In genomic region chr1:2290171-2290578, GRCh38 we compare ENCODE assay signal across 8 cellular contexts.
DNase-seq lines count a peak whose midpoint lies in the region; ATAC-seq and TF ChIP-seq lines count a peak whose summit lies in the region.

No MANE protein-coding gene starts in this region.

- peak overlapping the region; percentile 86 to 95 (median 88) for H3K4me3 Mint-ChIP-seq in CD4-positive, alpha-beta memory T cell

- no TSS peak for BruUV-seq in PC-3 (replicated peaks; lab: Mats Ljungman, UMichigan)

- H4K20me1 ChIP-seq in PC-3 (ENCODE audit: low read length) = peaks cover 50% of the 10 kb centered on the region

- peaks cover 85% of the 10 kb centered on the region for H3K4me1 ChIP-seq in CD4-positive, alpha-beta memory T cell (ENCODE audit: insufficient read depth, low read length)
- peaks cover 0 to 98% of the 10 kb centered on the region in 2 donors for H3K4me1 ChIP-seq in right atrium auricular region
- H3K4me1 ChIP-seq in upper lobe of right lung = peaks cover 74% of the 10 kb centered on the region
- no peaks in the 10 kb centered on the region for H3K4me1 ChIP-seq in PC-3 (ENCODE audit: insufficient read depth, low read length)

- intact Hi-C loops in CD4-positive, alpha-beta memory T cell (cut with micrococcal nuclease) = loop anchor here (1.0 to 2.0 kb wide), 3 partner anchors 11 to 59 kb away; no protein-coding TSS in a partner anchor
- intact Hi-C loops in upper lobe of right lung (cut with DNase I) = no loop called here
- intact Hi-C loops in PC-3 (cut with micrococcal nuclease) = no loop called here

- no peaks in the 10 kb centered on the region for H3K36me3 ChIP-seq in CD4-positive, alpha-beta memory T cell (ENCODE audit: insufficient read depth, low read length)
- H3K36me3 ChIP-seq in right atrium auricular region (no peaks in the 10 kb centered on the region), upper lobe of right lung (no peaks in the 10 kb centered on the region), PC-3 (ENCODE audit: low read depth, low read length) (no peaks in the 10 kb centered on the region)

- POLR2A ChIA-PET in CD4-positive, alpha-beta memory T cell (lab: Charles Lee; ENCODE audit: partially characterized antibody) = interaction anchor here (0.7 to 5.1 kb wide), 6 partner anchors 10 to 95 kb away, joined by 4 to 71 read pairs (median 11); partner anchors contain the start of genes FAAP20 and SKI
- POLR2A ChIA-PET in PC-3 (lab: Charles Lee; ENCODE audit: unreplicated experiment) = no interaction called here

- peaks cover 0 to 2% (median 0%) of the 10 kb centered on the region in 8 donors for H3K9me3 Mint-ChIP-seq in CD4-positive, alpha-beta memory T cell

- H3K4me2 ChIP-seq in PC-3 (ENCODE audit: low read length) = no peak overlapping the region

- H3K36me3 Mint-ChIP-seq in CD4-positive, alpha-beta memory T cell = peaks cover 3 to 11% of the 10 kb centered on the region in 2 donors

- H2AFZ ChIP-seq in PC-3 (ENCODE audit: low read length) = no peak overlapping the region

- peaks cover 33 to 91% (median 71%) of the 10 kb centered on the region in 4 donors for H3K4me1 Mint-ChIP-seq in CD4-positive, alpha-beta memory T cell

- H3K27me3 ChIP-seq in CD4-positive, alpha-beta memory T cell (ENCODE audit: insufficient read depth, low read length) = no peaks in the 10 kb centered on the region
- no peaks in the 10 kb centered on the region for H3K27me3 ChIP-seq in right atrium auricular region
- no peaks in the 10 kb centered on the region for H3K27me3 ChIP-seq in upper lobe of right lung
- H3K27me3 ChIP-seq in PC-3 (ENCODE audit: low read length) = no peaks in the 10 kb centered on the region

- H3K9me2 ChIP-seq in PC-3 (replicated peaks; ENCODE audit: low read length) = no peaks in the 10 kb centered on the region

- peak overlapping the region; percentile 32 to 69 for H3K4me3 ChIP-seq in CD4-positive, alpha-beta memory T cell (ENCODE audit: low read length in 2 of 2)
- peak overlapping the region; percentile 23; the same call in 1 of the 2 replicates for H3K4me3 ChIP-seq in WI38 (ENCODE audit: low read depth, low read length)
- peak overlapping the region in 1 of 2 donors; percentile 37 for H3K4me3 ChIP-seq in right atrium auricular region
- peak overlapping the region; percentile 19 for H3K4me3 ChIP-seq in upper lobe of right lung
- no peak overlapping the region for H3K4me3 ChIP-seq in PC-3 (ENCODE audit: low read length)

- no peak overlapping the region for H3K9ac ChIP-seq in PC-3 (ENCODE audit: low read length)

- peaks cover 90% of the 10 kb centered on the region for H3K79me2 ChIP-seq in PC-3 (ENCODE audit: low read length)

- peak overlapping the region; percentile 92 to 99 (median 98) for H3K27ac Mint-ChIP-seq in CD4-positive, alpha-beta memory T cell

- DNase-seq in CD4-positive, alpha-beta memory T cell = no peak
- no peak for DNase-seq in right atrium auricular region (ENCODE audit: low spot score)
- no peak for DNase-seq in upper lobe of right lung
- DNase-seq in NCI-H1930 (lab: John Stamatoyannopoulos, UW) = no peak
- DNase-seq in NCI-H2029 treated with DMSO at 0.1 percent for 48 hours (lab: John Stamatoyannopoulos, UW) = no peak
- DNase-seq in PC-3 = no peak

- H3F3A ChIP-seq in PC-3 (ENCODE audit: low read length, unreplicated experiment) = no peaks in the 10 kb centered on the region

- ATAC-seq in GM21723 (IDR thresholded peaks at IDR 0.05; ENCODE audit: unreplicated experiment) = peak; percentile 34
- ATAC-seq in upper lobe of right lung = peak; percentile 55
- ATAC-seq in PC-3 = no peak

- no peaks in the 10 kb centered on the region for H3K9me3 ChIP-seq in CD4-positive, alpha-beta memory T cell (ENCODE audit: control insufficient read depth in 1 of 2, low read length in 2 of 2)
- H3K9me3 ChIP-seq in right atrium auricular region (no peaks in the 10 kb centered on the region), upper lobe of right lung (no peaks in the 10 kb centered on the region), PC-3 (ENCODE audit: low read length) (no peaks in the 10 kb centered on the region)

- CTCF ChIA-PET in CD4-positive, alpha-beta memory T cell (lab: Charles Lee; ENCODE audit: partially characterized antibody) = interaction anchor here (1.1 kb wide), 1 partner anchor 56 kb away, joined by 4 read pairs; no protein-coding TSS in a partner anchor
- CTCF ChIA-PET in PC-3 (lab: Charles Lee) = no interaction called here

- H3K27ac ChIP-seq in CD4-positive, alpha-beta memory T cell (ENCODE audit: low read depth, low read length) = peak overlapping the region; percentile 73
- H3K27ac ChIP-seq in right atrium auricular region = peak overlapping the region; percentile 69 to 75
- peak overlapping the region; percentile 79 for H3K27ac ChIP-seq in upper lobe of right lung
- no peak overlapping the region for H3K27ac ChIP-seq in PC-3 (ENCODE audit: low read length)

- H3K27me3 Mint-ChIP-seq in CD4-positive, alpha-beta memory T cell = no peaks in the 10 kb centered on the region

- no peak for TF ChIP-seq CTCF in WI38 (IDR thresholded peaks at IDR 0.05; ENCODE audit: low read depth, low read length)
- TF ChIP-seq CTCF in right atrium auricular region (IDR thresholded peaks at IDR 0.05) = no peak
- no peak for TF ChIP-seq CTCF in upper lobe of right lung (IDR thresholded peaks at IDR 0.05)
- TF ChIP-seq CTCF in PC-3 (conservative IDR thresholded peaks at IDR 0.05; ENCODE audit: low read depth, low read length) = no peak
